ENCODE assay signal across 12 cellular contexts in the genomic region with DNA sequence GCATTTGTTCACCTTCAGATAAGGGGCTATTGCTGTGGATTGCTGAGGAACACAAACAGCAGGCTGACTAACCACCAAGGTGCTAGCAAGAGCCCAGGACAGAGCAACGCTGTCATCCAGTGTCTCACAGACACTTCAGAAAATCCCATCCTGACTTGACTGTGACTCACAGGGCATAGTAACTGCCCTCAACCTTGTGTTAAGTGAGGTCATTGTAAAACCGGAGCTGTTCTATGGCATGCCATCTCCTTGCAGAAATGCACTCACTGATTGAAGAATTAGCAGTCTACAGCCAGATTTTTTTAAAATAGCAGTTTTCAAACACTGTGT. TPM values are rescaled to one million over a fixed set of nuclear protein-coding genes. Genes with fewer than 3 reads are reported as not detected.
DNase-seq lines count a peak whose midpoint lies in the region; ATAC-seq and TF ChIP-seq lines count a peak whose summit lies in the region.
"Had no signal": no experiment of that assay in that cellular context is flagged by ENCODE, and none has a peak within 500 bp of the region (broad histone marks: within the 10 kb centered on the region; RNA-seq: fewer than 3 reads in every experiment).

No MANE protein-coding gene starts in this region.

- H3K27me3 ChIP-seq in HUES48 (ENCODE audit: control insufficient read depth, insufficient read depth, low read length): no peaks in the 10 kb centered on the region

- no peaks in the 10 kb centered on the region for H3K36me3 ChIP-seq in HUES48 (ENCODE audit: control insufficient read depth, insufficient read depth, low read length)

- H3K27ac ChIP-seq in HUES48 (ENCODE audit: low read depth, low read length): peak overlapping the region; percentile 55
- H3K27ac ChIP-seq: skin epidermis had no signal

- H3K4me3 ChIP-seq in HUES48 (ENCODE audit: low read depth, low read length) (no peak overlapping the region), fibroblast of mammary gland (ENCODE audit: control insufficient read depth, low read depth, low read length) (no peak overlapping the region)
- H3K4me3 ChIP-seq: skin epidermis had no signal

- DNase-seq in activated T-cell treated with anti-CD3 and anti-CD28 coated beads, Interleukin-2, amount 50 U/mL, for 4 hours: no peak
- no peak for DNase-seq in activated T-cell treated with anti-CD3 and anti-CD28 coated beads for 4 hours
- DNase-seq in fibroblast of mammary gland (ENCODE audit: low read depth): peak; percentile 95
- DNase-seq in stimulated activated effector memory CD8-positive, alpha-beta T cell treated with anti-CD3 and anti-CD28 coated beads, Interleukin-12 subunit alpha, Interleukin-12 subunit beta, amount 100 ng/mL, for 72 hours (ENCODE audit: low spot score in 2 of 2): no peak
- DNase-seq in hippocampal formation (lab: John Stamatoyannopoulos, UW): no peak
- DNase-seq in SIG-M5 (lab: John Stamatoyannopoulos, UW): no peak
- DNase-seq in activated naive CD4-positive, alpha-beta T cell (lab: John Stamatoyannopoulos, UW): no peak
- DNase-seq: C1 segment of cervical spinal cord, T-cell had no signal

- H3K9ac ChIP-seq in HUES48 (ENCODE audit: low read depth, low read length): no peak overlapping the region

- ATAC-seq in activated T-cell treated with anti-CD3 and anti-CD28 coated beads, Interleukin-2, amount 50 U/mL, for 4 hours: peak; percentile 63 to 85
- ATAC-seq in stimulated activated effector memory CD8-positive, alpha-beta T cell treated with anti-CD3 and anti-CD28 coated beads, Interleukin-12 subunit alpha, Interleukin-12 subunit beta, amount 100 ng/mL, for 72 hours: peak; percentile 97

- peaks cover 10% of the 10 kb centered on the region for H3K4me1 ChIP-seq in HUES48 (ENCODE audit: control insufficient read depth, insufficient read depth, low read length)

- H3K9me3 Mint-ChIP-seq in activated T-cell treated with anti-CD3 and anti-CD28 coated beads, Interleukin-2, amount 50 U/mL, for 4 hours: no peaks in the 10 kb centered on the region
- no peaks in the 10 kb centered on the region for H3K9me3 Mint-ChIP-seq in stimulated activated effector memory CD8-positive, alpha-beta T cell treated with anti-CD3 and anti-CD28 coated beads, Interleukin-12 subunit alpha, Interleukin-12 subunit beta, amount 100 ng/mL, for 72 hours
- H3K9me3 Mint-ChIP-seq: T-cell had no signal

- no peak for TF ChIP-seq CTCF in fibroblast of mammary gland (conservative IDR thresholded peaks at IDR 0.05; ENCODE audit: control insufficient read depth, insufficient read depth, low read depth, low read length)

- H3K4me1 Mint-ChIP-seq in activated T-cell treated with anti-CD3 and anti-CD28 coated beads, Interleukin-2, amount 50 U/mL, for 4 hours (ENCODE audit: low read depth): peaks cover 2% of the 10 kb centered on the region
- H3K4me1 Mint-ChIP-seq in stimulated activated effector memory CD8-positive, alpha-beta T cell treated with anti-CD3 and anti-CD28 coated beads, Interleukin-12 subunit alpha, Interleukin-12 subunit beta, amount 100 ng/mL, for 72 hours: no peaks in the 10 kb centered on the region

- H3K4me3 Mint-ChIP-seq in activated T-cell treated with anti-CD3 and anti-CD28 coated beads, Interleukin-2, amount 50 U/mL, for 4 hours: no peak overlapping the region
- no peak overlapping the region for H3K4me3 Mint-ChIP-seq in stimulated activated effector memory CD8-positive, alpha-beta T cell treated with anti-CD3 and anti-CD28 coated beads, Interleukin-12 subunit alpha, Interleukin-12 subunit beta, amount 100 ng/mL, for 72 hours
- H3K4me3 Mint-ChIP-seq: dendritic cell treated with granulocyte-macrophage colony-stimulating factor and Interleukin-4, amounts not matched to agents 40 ng/mL and 50 ng/mL, for 4 days; T-cell had no signal

- no peaks in the 10 kb centered on the region for H3K36me3 Mint-ChIP-seq in activated T-cell treated with anti-CD3 and anti-CD28 coated beads, Interleukin-2, amount 50 U/mL, for 4 hours (ENCODE audit: insufficient read depth)
- no peaks in the 10 kb centered on the region for H3K36me3 Mint-ChIP-seq in stimulated activated effector memory CD8-positive, alpha-beta T cell treated with anti-CD3 and anti-CD28 coated beads, Interleukin-12 subunit alpha, Interleukin-12 subunit beta, amount 100 ng/mL, for 72 hours
- H3K36me3 Mint-ChIP-seq: T-cell had no signal

- H3K9me3 ChIP-seq in HUES48 (ENCODE audit: control insufficient read depth, insufficient read depth, low read length): no peaks in the 10 kb centered on the region

- no peak overlapping the region for H3K27ac Mint-ChIP-seq in stimulated activated effector memory CD8-positive, alpha-beta T cell treated with anti-CD3 and anti-CD28 coated beads, Interleukin-12 subunit alpha, Interleukin-12 subunit beta, amount 100 ng/mL, for 72 hours
- H3K27ac Mint-ChIP-seq: dendritic cell treated with granulocyte-macrophage colony-stimulating factor and Interleukin-4, amounts not matched to agents 40 ng/mL and 50 ng/mL, for 4 days; T-cell had no signal

- H3K27me3 Mint-ChIP-seq in activated T-cell treated with anti-CD3 and anti-CD28 coated beads, Interleukin-2, amount 50 U/mL, for 4 hours (ENCODE audit: low read depth): no peaks in the 10 kb centered on the region

RNA-seq across cellular contexts. Expression of a gene that starts 51.1 kb away (rescaled TPM):
- total RNA-seq in activated T-cell treated with anti-CD3 and anti-CD28 coated beads, Interleukin-2, amount 50 U/mL, for 4 hours: under 1 TPM in 2 of 3 donors, not detected in 1; 0.05 to 0.18 TPM
